Comparison of ENCODE assay signal across 2 cellular contexts in the genomic region with DNA sequence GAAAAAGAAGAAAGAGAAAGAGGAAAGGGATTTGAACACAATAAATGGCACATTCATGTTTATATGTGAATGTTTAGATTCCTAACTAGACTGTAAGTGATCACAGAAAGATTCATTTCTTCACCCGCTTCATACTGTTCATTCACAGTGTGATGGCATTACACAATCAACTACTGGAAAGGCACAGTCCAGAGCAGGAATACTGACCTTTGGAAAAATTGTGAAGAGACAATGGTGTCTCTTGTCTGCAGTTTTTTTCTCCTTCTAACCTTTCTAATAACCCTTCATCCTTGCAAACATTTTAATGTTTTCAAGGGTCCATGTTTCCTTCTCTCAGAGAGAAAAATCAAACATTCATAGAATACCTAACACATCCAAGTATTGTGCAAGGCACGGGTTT.
TF ChIP-seq lines count a peak whose summit lies in the region.

No MANE protein-coding gene starts in this region.

TF ChIP-seq in IMR-90, 13 proteins besides CTCF, POLR2A, EP300 and RAD21 (continued from another document):
- TF ChIP-seq CHD1 (IDR thresholded peaks at IDR 0.05; ENCODE audit: low read depth, low read length) (no peak), MXI1 (IDR thresholded peaks at IDR 0.05; ENCODE audit: borderline replicate concordance, low read depth, low read length) (no peak)

TF ChIP-seq in WTC11, 78 proteins besides CTCF, POLR2A, EP300 and RAD21 (continued from another document):
- TF ChIP-seq, protein P1, sequence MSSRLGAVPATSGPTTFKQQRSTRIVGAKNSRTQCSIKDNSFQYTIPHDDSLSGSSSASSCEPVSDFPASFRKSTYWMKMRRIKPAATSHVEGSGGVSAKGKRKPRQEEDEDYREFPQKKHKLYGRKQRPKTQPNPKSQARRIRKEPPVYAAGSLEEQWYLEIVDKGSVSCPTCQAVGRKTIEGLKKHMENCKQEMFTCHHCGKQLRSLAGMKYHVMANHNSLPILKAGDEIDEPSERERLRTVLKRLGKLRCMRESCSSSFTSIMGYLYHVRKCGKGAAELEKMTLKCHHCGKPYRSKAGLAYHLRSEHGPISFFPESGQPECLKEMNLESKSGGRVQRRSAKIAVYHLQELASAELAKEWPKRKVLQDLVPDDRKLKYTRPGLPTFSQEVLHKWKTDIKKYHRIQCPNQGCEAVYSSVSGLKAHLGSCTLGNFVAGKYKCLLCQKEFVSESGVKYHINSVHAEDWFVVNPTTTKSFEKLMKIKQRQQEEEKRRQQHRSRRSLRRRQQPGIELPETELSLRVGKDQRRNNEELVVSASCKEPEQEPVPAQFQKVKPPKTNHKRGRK (CRISPR knock-in tag; IDR thresholded peaks at IDR 0.05; ENCODE audit: borderline replicate concordance), result no peak
- TF ChIP-seq, protein P2, sequence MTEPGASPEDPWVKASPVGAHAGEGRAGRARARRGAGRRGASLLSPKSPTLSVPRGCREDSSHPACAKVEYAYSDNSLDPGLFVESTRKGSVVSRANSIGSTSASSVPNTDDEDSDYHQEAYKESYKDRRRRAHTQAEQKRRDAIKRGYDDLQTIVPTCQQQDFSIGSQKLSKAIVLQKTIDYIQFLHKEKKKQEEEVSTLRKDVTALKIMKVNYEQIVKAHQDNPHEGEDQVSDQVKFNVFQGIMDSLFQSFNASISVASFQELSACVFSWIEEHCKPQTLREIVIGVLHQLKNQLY (CRISPR knock-in tag; IDR thresholded peaks at IDR 0.05), result no peak
- TF ChIP-seq, protein P3, sequence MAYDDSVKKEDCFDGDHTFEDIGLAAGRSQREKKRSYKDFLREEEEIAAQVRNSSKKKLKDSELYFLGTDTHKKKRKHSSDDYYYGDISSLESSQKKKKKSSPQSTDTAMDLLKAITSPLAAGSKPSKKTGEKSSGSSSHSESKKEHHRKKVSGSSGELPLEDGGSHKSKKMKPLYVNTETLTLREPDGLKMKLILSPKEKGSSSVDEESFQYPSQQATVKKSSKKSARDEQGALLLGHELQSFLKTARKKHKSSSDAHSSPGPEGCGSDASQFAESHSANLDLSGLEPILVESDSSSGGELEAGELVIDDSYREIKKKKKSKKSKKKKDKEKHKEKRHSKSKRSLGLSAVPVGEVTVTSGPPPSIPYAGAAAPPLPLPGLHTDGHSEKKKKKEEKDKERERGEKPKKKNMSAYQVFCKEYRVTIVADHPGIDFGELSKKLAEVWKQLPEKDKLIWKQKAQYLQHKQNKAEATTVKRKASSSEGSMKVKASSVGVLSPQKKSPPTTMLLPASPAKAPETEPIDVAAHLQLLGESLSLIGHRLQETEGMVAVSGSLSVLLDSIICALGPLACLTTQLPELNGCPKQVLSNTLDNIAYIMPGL (CRISPR knock-in tag; IDR thresholded peaks at IDR 0.05), result no peak
- TF ChIP-seq, protein P4, sequence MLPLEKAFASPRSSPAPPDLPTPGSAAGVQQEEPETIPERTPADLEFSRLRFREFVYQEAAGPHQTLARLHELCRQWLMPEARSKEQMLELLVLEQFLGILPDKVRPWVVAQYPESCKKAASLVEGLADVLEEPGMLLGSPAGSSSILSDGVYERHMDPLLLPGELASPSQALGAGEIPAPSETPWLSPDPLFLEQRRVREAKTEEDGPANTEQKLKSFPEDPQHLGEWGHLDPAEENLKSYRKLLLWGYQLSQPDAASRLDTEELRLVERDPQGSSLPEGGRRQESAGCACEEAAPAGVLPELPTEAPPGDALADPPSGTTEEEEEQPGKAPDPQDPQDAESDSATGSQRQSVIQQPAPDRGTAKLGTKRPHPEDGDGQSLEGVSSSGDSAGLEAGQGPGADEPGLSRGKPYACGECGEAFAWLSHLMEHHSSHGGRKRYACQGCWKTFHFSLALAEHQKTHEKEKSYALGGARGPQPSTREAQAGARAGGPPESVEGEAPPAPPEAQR (CRISPR knock-in tag; IDR thresholded peaks at IDR 0.05), result no peak
- TF ChIP-seq MXD4 (CRISPR knock-in tag; IDR thresholded peaks at IDR 0.05; ENCODE audit: borderline replicate concordance) (no peak), RELA (CRISPR knock-in tag; IDR thresholded peaks at IDR 0.05; ENCODE audit: borderline replicate concordance) (no peak), FOXP1 (CRISPR knock-in tag; IDR thresholded peaks at IDR 0.05; ENCODE audit: borderline replicate concordance) (no peak), RORB (CRISPR knock-in tag; IDR thresholded peaks at IDR 0.05) (no peak)
- TF ChIP-seq, protein P5, sequence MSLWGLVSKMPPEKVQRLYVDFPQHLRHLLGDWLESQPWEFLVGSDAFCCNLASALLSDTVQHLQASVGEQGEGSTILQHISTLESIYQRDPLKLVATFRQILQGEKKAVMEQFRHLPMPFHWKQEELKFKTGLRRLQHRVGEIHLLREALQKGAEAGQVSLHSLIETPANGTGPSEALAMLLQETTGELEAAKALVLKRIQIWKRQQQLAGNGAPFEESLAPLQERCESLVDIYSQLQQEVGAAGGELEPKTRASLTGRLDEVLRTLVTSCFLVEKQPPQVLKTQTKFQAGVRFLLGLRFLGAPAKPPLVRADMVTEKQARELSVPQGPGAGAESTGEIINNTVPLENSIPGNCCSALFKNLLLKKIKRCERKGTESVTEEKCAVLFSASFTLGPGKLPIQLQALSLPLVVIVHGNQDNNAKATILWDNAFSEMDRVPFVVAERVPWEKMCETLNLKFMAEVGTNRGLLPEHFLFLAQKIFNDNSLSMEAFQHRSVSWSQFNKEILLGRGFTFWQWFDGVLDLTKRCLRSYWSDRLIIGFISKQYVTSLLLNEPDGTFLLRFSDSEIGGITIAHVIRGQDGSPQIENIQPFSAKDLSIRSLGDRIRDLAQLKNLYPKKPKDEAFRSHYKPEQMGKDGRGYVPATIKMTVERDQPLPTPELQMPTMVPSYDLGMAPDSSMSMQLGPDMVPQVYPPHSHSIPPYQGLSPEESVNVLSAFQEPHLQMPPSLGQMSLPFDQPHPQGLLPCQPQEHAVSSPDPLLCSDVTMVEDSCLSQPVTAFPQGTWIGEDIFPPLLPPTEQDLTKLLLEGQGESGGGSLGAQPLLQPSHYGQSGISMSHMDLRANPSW (CRISPR knock-in tag; conservative IDR thresholded peaks at IDR 0.05; ENCODE audit: low read depth), result no peak
- TF ChIP-seq, protein P6, sequence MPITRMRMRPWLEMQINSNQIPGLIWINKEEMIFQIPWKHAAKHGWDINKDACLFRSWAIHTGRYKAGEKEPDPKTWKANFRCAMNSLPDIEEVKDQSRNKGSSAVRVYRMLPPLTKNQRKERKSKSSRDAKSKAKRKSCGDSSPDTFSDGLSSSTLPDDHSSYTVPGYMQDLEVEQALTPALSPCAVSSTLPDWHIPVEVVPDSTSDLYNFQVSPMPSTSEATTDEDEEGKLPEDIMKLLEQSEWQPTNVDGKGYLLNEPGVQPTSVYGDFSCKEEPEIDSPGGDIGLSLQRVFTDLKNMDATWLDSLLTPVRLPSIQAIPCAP (CRISPR knock-in tag; IDR thresholded peaks at IDR 0.05), result no peak
